Comparison of ENCODE assay signal across 16 cellular contexts in genomic region chr5:64972591-64972990, GRCh38.
DNase-seq lines count a peak whose midpoint lies in the region; ATAC-seq and TF ChIP-seq lines count a peak whose summit lies in the region.
"Had no signal": no experiment of that assay in that cellular context is flagged by ENCODE, and none has a peak within 500 bp of the region (broad histone marks: within the 10 kb centered on the region; RNA-seq: fewer than 3 reads in every experiment).

No MANE protein-coding gene starts in this region.

- DNase-seq in EL (peak; percentile 10), amniotic epithelial cell (ENCODE audit: low read depth) (peak; percentile 52), epithelial cell of esophagus (ENCODE audit: low read depth) (peak; percentile 23), smooth muscle cell (lab: John Stamatoyannopoulos, UW; ENCODE audit: unreplicated experiment) (no peak), aorta (no peak), posterior cingulate gyrus (no peak), dorsolateral prefrontal cortex (no peak)
- DNase-seq: Caco-2; CD4-positive, CD25-positive, alpha-beta regulatory T cell; Karpas-422; MG63; NCI-H1092; NCI-H2081 treated with DMSO at 0.1 percent for 48 hours; NCI-H510A treated with DMSO at 0.1 percent for 48 hours had no signal

- H3K27ac ChIP-seq in smooth muscle cell (ENCODE audit: low read depth) (peak overlapping the region; percentile 64), aorta (ENCODE audit: low read depth in 1 of 2, low read length in 2 of 2) (no peak overlapping the region), dorsolateral prefrontal cortex (no peak overlapping the region)

- no peak overlapping the region for H3K4me2 ChIP-seq in smooth muscle cell

- intact Hi-C loops in aorta (cut with DNase I) (loop anchor here in 1 of 2 donors (10.0 kb wide), 1 partner anchor 52 kb away; no protein-coding TSS in a partner anchor), posterior cingulate gyrus (cut with DNase I) (no loop called here), dorsolateral prefrontal cortex (cut with DNase I) (no loop called here)

- H4K20me1 ChIP-seq in smooth muscle cell (ENCODE audit: low read depth) = no peaks in the 10 kb centered on the region

- no peaks in the 10 kb centered on the region for H3K79me2 ChIP-seq in smooth muscle cell (ENCODE audit: low read depth)

- ATAC-seq in aorta (ENCODE audit: low FRiP score) (no peak), SK-N-SH treated with all-trans-retinoic acid at 6 μM for 48 hours (no peak)

- H3K27me3 ChIP-seq in smooth muscle cell (ENCODE audit: low read depth) (no peaks in the 10 kb centered on the region), aorta (ENCODE audit: control insufficient read depth in 1 of 2, insufficient read depth in 2 of 2, low read length in 1 of 2) (no peaks in the 10 kb centered on the region), dorsolateral prefrontal cortex (no peaks in the 10 kb centered on the region)
- H3K27me3 ChIP-seq: MG63 had no signal

- H3K4me3 ChIP-seq in epithelial cell of esophagus (ENCODE audit: low read length) = no peak overlapping the region
- H3K4me3 ChIP-seq in smooth muscle cell = no peak overlapping the region
- no peak overlapping the region for H3K4me3 ChIP-seq in aorta (ENCODE audit: low read length in 2 of 2)
- no peak overlapping the region for H3K4me3 ChIP-seq in dorsolateral prefrontal cortex
- H3K4me3 ChIP-seq: HAP-1, MG63 had no signal

- H3K36me3 ChIP-seq in smooth muscle cell (ENCODE audit: low read depth) = peaks cover 6% of the 10 kb centered on the region
- H3K36me3 ChIP-seq in aorta (ENCODE audit: control insufficient read depth in 1 of 2, insufficient read depth in 2 of 2, low read length in 1 of 2) = no peaks in the 10 kb centered on the region
- H3K36me3 ChIP-seq: HAP-1, MG63 had no signal

- no peaks in the 10 kb centered on the region for H3K9me3 ChIP-seq in smooth muscle cell (replicated peaks; ENCODE audit: low read depth)
- H3K9me3 ChIP-seq in aorta (ENCODE audit: control insufficient read depth, low read length) = no peaks in the 10 kb centered on the region
- H3K9me3 ChIP-seq: Caco-2, HAP-1, MG63 had no signal

- TF ChIP-seq CTCF in epithelial cell of esophagus (IDR thresholded peaks at IDR 0.05; ENCODE audit: insufficient read depth, low read depth, low read length, missing control alignments) (no peak), smooth muscle cell (IDR thresholded peaks at IDR 0.05; ENCODE audit: borderline replicate concordance, insufficient read depth, poor library complexity, severe bottlenecking) (no peak), dorsolateral prefrontal cortex (IDR thresholded peaks at IDR 0.05 in 54 of 56, conservative IDR thresholded peaks at IDR 0.05 in 2 of 56; ENCODE audit: low read depth in 1 of 56, partially characterized antibody in 56 of 56) (no peak)

- no peak overlapping the region for H3K9ac ChIP-seq in smooth muscle cell (ENCODE audit: low read depth)

- H3K4me1 ChIP-seq in smooth muscle cell (ENCODE audit: low read depth) = no peaks in the 10 kb centered on the region
- H3K4me1 ChIP-seq in aorta (ENCODE audit: control insufficient read depth in 1 of 2, insufficient read depth in 2 of 2, low read length in 2 of 2) = no peaks in the 10 kb centered on the region
- H3K4me1 ChIP-seq: Caco-2, HAP-1 had no signal

- no peak overlapping the region for H2AFZ ChIP-seq in smooth muscle cell (ENCODE audit: low read depth)

- H3F3A ChIP-seq in smooth muscle cell (ENCODE audit: low read depth) = no peaks in the 10 kb centered on the region

TF ChIP-seq in SK-N-SH treated with all-trans-retinoic acid at 6 μM for 48 hours, 23 proteins besides CTCF, POLR2A, EP300 and RAD21:
- TF ChIP-seq RARB (CRISPR knock-in tag; IDR thresholded peaks at IDR 0.05) (no peak), ARNTL (CRISPR knock-in tag; IDR thresholded peaks at IDR 0.05; ENCODE audit: borderline replicate concordance, low read depth) (no peak), ZNF565 (CRISPR knock-in tag; conservative IDR thresholded peaks at IDR 0.05; ENCODE audit: low read depth) (no peak), TSHZ2 (CRISPR knock-in tag; IDR thresholded peaks at IDR 0.05) (no peak), ESRRG (CRISPR knock-in tag; IDR thresholded peaks at IDR 0.05) (no peak), PPARA (CRISPR knock-in tag; IDR thresholded peaks at IDR 0.05; ENCODE audit: borderline replicate concordance) (no peak)

Comparison
In these comparisons a context has a peak if more than half of its experiments do, and no peak if none do; other contexts are left out.
1. DNase-seq: peak in EL (single experiment), amniotic epithelial cell (single experiment) and epithelial cell of esophagus (single experiment); none in smooth muscle cell (single experiment), aorta (0 of 2), posterior cingulate gyrus (0 of 10) and dorsolateral prefrontal cortex (0 of 10).